28 cellular contexts compared by ENCODE assay signal in genomic region chr7:117698018-117698417, GRCh38.
"Had no signal": no experiment of that assay in that cellular context is flagged by ENCODE, and none has a peak within 500 bp of the region (broad histone marks: within the 10 kb centered on the region; RNA-seq: fewer than 3 reads in every experiment).

No MANE protein-coding gene starts in this region.

- DNase-seq: cortex of kidney; effector memory CD8-positive, alpha-beta T cell; erythroblast; esophagus squamous epithelium; foreskin melanocyte; glutamatergic neuron; heart right ventricle; hippocampal formation; left cardiac atrium; left ventricle myocardium superior; mammary epithelial cell; mesendoderm; midbrain; naive thymus-derived CD4-positive, alpha-beta T cell; nucleus accumbens; spleen; stimulated activated CD4-positive, alpha-beta T cell treated with anti-CD3 and anti-CD28 coated beads, Interleukin-4, amount 100 ng/mL, for 4 hours; stimulated activated naive CD8-positive, alpha-beta T cell treated with anti-CD3 and anti-CD28 coated beads, Interleukin-15, Interleukin-2, amounts not matched to agents 100 U/mL and 50 U/mL, for 24 hours; substantia nigra; testis; tibial artery had no signal

- H3K9me3 ChIP-seq: esophagus squamous epithelium, heart right ventricle, prostate gland, right atrium auricular region, spleen, testis, tibial artery had no signal

- H3K27me3 ChIP-seq: esophagus squamous epithelium, heart right ventricle, neural progenitor cell, right atrium auricular region, spleen, testis, tibial artery had no signal

- H3K4me1 ChIP-seq: heart right ventricle, neural progenitor cell, prostate gland, right atrium auricular region, spleen, testis, tibial artery had no signal

- H3K27ac ChIP-seq: esophagus squamous epithelium, heart right ventricle, neural progenitor cell, prostate gland, right atrium auricular region, spleen, testis, tibial artery had no signal

- H3K4me2 ChIP-seq: neural progenitor cell had no signal

- H3K9ac ChIP-seq: neural progenitor cell had no signal

- H3K36me3 ChIP-seq: esophagus squamous epithelium, heart right ventricle, neural progenitor cell, prostate gland, right atrium auricular region, spleen, tibial artery had no signal

- ATAC-seq: effector memory CD8-positive, alpha-beta T cell; heart right ventricle; left ventricle myocardium superior; naive thymus-derived CD4-positive, alpha-beta T cell; stimulated activated naive CD8-positive, alpha-beta T cell treated with anti-CD3 and anti-CD28 coated beads, Interleukin-15, Interleukin-2, amounts not matched to agents 100 U/mL and 50 U/mL, for 24 hours had no signal

- H3K4me3 ChIP-seq: esophagus squamous epithelium, heart right ventricle, neural progenitor cell, prostate gland, right atrium auricular region, skin epidermis, spleen, testis, tibial artery had no signal

- FAIRE-seq: endometrium, islet of Langerhans, urothelium cell line had no signal

- H2AFZ ChIP-seq: neural progenitor cell had no signal
